Comparison of ENCODE assay signal across 1 cellular context in the genomic region with DNA sequence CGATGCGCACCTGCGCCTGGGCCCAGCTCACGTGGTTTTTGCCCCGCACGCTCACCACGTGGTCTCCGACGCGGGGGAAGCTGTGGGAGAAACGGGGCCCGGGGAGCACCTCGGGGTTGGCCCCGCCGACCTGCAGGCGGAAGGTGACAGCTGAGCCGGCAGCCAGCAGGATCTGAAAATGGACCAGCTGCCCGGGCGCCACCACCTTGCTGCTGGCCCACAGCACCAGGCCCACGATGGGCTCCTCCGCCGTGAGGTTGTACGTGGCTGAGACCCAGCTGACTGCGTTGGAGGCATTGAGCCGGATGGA. TPM values are rescaled to one million over a fixed set of nuclear protein-coding genes. Genes with fewer than 3 reads are reported as not detected.
"Had no signal": no experiment of that assay in that cellular context is flagged by ENCODE, and none has a peak within 500 bp of the region (broad histone marks: within the 10 kb centered on the region; RNA-seq: fewer than 3 reads in every experiment).

No MANE protein-coding gene starts in this region.

RNA-seq across cellular contexts. Expression of gene RAB26, which starts 39.2 kb away (rescaled TPM):
- total RNA-seq: esophagus muscularis mucosa had no signal
